ENCODE assay signal across 8 cellular contexts in genomic region chr19:6501740-6502648, GRCh38. TPM values are rescaled to one million over a fixed set of nuclear protein-coding genes. Genes with fewer than 3 reads are reported as not detected.
DNase-seq lines count a peak whose midpoint lies in the region; ATAC-seq, FAIRE-seq and TF ChIP-seq lines count a peak whose summit lies in the region.

Gene TUBB4A, minus strand, starts transcription at chr19:6502309. Its CDS starts 97 bp downstream, at chr19:6502212.

- H3K18ac ChIP-seq in mesenchymal stem cell (ENCODE audit: low read depth in 1 of 2, low read length in 2 of 2), result no peak within 1 kb of the TSS

- no peak within 1 kb of the TSS for H3K14ac ChIP-seq in mesenchymal stem cell (ENCODE audit: low read length in 2 of 2)

- TF ChIP-seq POLR2A in GM12891 (IDR thresholded peaks at IDR 0.05; ENCODE audit: low read depth, low read length), result no peak

- H3K27ac ChIP-seq in mesenchymal stem cell (ENCODE audit: low read length, poor library complexity, severe bottlenecking) (no peak within 1 kb of the TSS), tibial artery (no peak within 1 kb of the TSS)

- no peak within 1 kb of the TSS for H3K4ac ChIP-seq in mesenchymal stem cell (ENCODE audit: low read depth in 1 of 2, low read length in 2 of 2)

- no peak for ATAC-seq in GM19328 (IDR thresholded peaks at IDR 0.05; ENCODE audit: unreplicated experiment)

- TF ChIP-seq CTCF in tibial artery (IDR thresholded peaks at IDR 0.05), result no peak

- peak; percentile 79 for DNase-seq in GM12891 (ENCODE audit: insufficient read length, low spot score)
- DNase-seq in RPMI8226, result peak; percentile 46
- DNase-seq in cerebellar cortex (ENCODE audit: low spot score), result peak; percentile 81
- no peak for DNase-seq in mesenchymal stem cell
- DNase-seq in tibial artery, result no peak
- no peak for DNase-seq in DMS153 treated with DMSO at 0.1 percent for 48 hours (lab: John Stamatoyannopoulos, UW; ENCODE audit: unreplicated experiment)
- no peak for DNase-seq in central memory CD4-positive, alpha-beta T cell

- H2BK5ac ChIP-seq in mesenchymal stem cell (ENCODE audit: low read depth, low read length, poor library complexity, severe bottlenecking), result no peak within 1 kb of the TSS

- H2BK12ac ChIP-seq in mesenchymal stem cell (ENCODE audit: low read length in 2 of 2), result no peak within 1 kb of the TSS

- peak within 1 kb of the TSS in 1 of 2 experiments; percentile 71 for H3K4me3 ChIP-seq in mesenchymal stem cell (ENCODE audit: insufficient read depth in 1 of 2, low read depth in 1 of 2, low read length in 2 of 2)
- peak within 1 kb of the TSS; percentile 19 to 30 for H3K4me3 ChIP-seq in tibial artery

- H3K79me1 ChIP-seq in mesenchymal stem cell (replicated peaks; ENCODE audit: low read length, poor library complexity, severe bottlenecking), result no peaks in the 10 kb centered on the region

- H3K4me1 ChIP-seq in mesenchymal stem cell (ENCODE audit: control insufficient read depth, insufficient read depth, low read depth, low read length) (peaks cover 17% of the 10 kb centered on the region), tibial artery (peaks cover 0 to 14% (median 9%) of the 10 kb centered on the region in 4 donors)

- H4K8ac ChIP-seq in mesenchymal stem cell (ENCODE audit: low read length), result no peak within 1 kb of the TSS

- H3K23ac ChIP-seq in mesenchymal stem cell (ENCODE audit: low read length in 2 of 2), result no peak within 1 kb of the TSS

- no peak within 1 kb of the TSS for H2AFZ ChIP-seq in mesenchymal stem cell (ENCODE audit: low read depth, low read length)

- H2AK5ac ChIP-seq in mesenchymal stem cell (ENCODE audit: low read length, severe bottlenecking), result no peak within 1 kb of the TSS

- FAIRE-seq in GM12891 (lab: Jason Lieb, UNC), result peak; percentile 95

- intact Hi-C loops in tibial artery (cut with DNase I; ENCODE audit: low total_unique reads), result no loop called here

- no peak within 1 kb of the TSS for H2BK15ac ChIP-seq in mesenchymal stem cell (ENCODE audit: low read depth, poor library complexity, severe bottlenecking)

- peak within 1 kb of the TSS; percentile 97 for H3K4me2 ChIP-seq in mesenchymal stem cell (ENCODE audit: low read length, poor library complexity, severe bottlenecking)

- H3K9ac ChIP-seq in mesenchymal stem cell (ENCODE audit: low read length), result no peak within 1 kb of the TSS

- no peak within 1 kb of the TSS for H2BK120ac ChIP-seq in mesenchymal stem cell (ENCODE audit: low read depth, low read length)

- H3K27me3 ChIP-seq in mesenchymal stem cell (ENCODE audit: control insufficient read depth in 1 of 2, insufficient read depth in 1 of 2, low read length in 2 of 2), result peaks cover 35 to 55% of the 10 kb centered on the region in 2 experiments
- H3K27me3 ChIP-seq in tibial artery, result peaks cover 0 to 57% of the 10 kb centered on the region in 2 donors

- H3K9me3 ChIP-seq in mesenchymal stem cell (ENCODE audit: control insufficient read depth, low read length), result no peaks in the 10 kb centered on the region
- H3K9me3 ChIP-seq in tibial artery, result no peaks in the 10 kb centered on the region

- 7% methylated on average over 32 of the region's 71 CpGs for WGBS in mesenchymal stem cell

- H4K91ac ChIP-seq in mesenchymal stem cell (ENCODE audit: low read length), result no peak within 1 kb of the TSS

- peaks cover 0 to 3% of the 10 kb centered on the region in 2 experiments for H3K36me3 ChIP-seq in mesenchymal stem cell (ENCODE audit: control insufficient read depth in 1 of 2, insufficient read depth in 2 of 2, low read depth in 1 of 2, low read length in 2 of 2)
- no peaks in the 10 kb centered on the region for H3K36me3 ChIP-seq in tibial artery

TF ChIP-seq in GM12891, 5 proteins besides CTCF, POLR2A, EP300 and RAD21:
- no peak for TF ChIP-seq SPI1 (IDR thresholded peaks at IDR 0.05; ENCODE audit: low read depth, low read length)
- no peak for TF ChIP-seq TAF1 (IDR thresholded peaks at IDR 0.05; ENCODE audit: low read depth, low read length)
- no peak for TF ChIP-seq POLR2AphosphoS5 (IDR thresholded peaks at IDR 0.05; ENCODE audit: low read depth, low read length)
- no peak for TF ChIP-seq POU2F2 (IDR thresholded peaks at IDR 0.05; ENCODE audit: low read depth, low read length)
- peak; percentile 86 for TF ChIP-seq PAX5 (IDR thresholded peaks at IDR 0.05; ENCODE audit: insufficient read depth, low read length, severe bottlenecking)

RNA-seq across cellular contexts. Expression of gene TUBB4A, which starts in this region (rescaled TPM):
- polyA plus RNA-seq in GM12891 (2012; ENCODE audit: low read depth, missing spikeins), result 8.6 TPM
- not detected for polyA plus RNA-seq in mesenchymal stem cell (2013, experiment 1 of 2)
- 0.01 TPM for polyA plus RNA-seq in mesenchymal stem cell (2013, experiment 2 of 2)

Comparison
In these comparisons a context has a peak if more than half of its experiments do, and no peak if none do; other contexts are left out.
1. DNase-seq: peak in GM12891 (single experiment), RPMI8226 (single experiment) and cerebellar cortex (single experiment); none in mesenchymal stem cell (single experiment), tibial artery (0 of 2), DMS153 treated with DMSO at 0.1 percent for 48 hours (single experiment) and central memory CD4-positive, alpha-beta T cell (single experiment).